In the genomic region with DNA sequence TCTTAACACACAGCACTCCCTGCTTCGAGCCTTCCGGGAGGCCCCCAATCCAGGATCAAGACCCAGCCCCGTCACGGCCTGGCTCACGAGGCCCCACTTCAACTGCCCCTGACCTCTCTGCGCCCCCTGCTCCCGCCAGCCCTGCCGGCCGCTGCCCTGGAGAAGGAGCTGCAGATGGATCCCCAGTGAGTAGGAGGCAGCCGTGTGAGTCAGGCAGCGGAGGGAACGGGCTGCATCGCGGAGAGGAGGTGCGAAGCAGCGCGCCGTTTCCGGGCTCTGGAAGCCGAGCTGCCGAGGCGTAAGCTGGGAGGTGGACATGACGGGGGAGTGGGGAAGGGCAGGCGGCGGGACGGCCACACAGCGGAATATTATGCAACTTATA, we compare ENCODE assay signal across 9 cellular contexts.
A peak's percentile ranks its signal among the peaks of the same experiment; 100 is the strongest.
DNase-seq lines count a peak whose midpoint lies in the region; ATAC-seq and TF ChIP-seq lines count a peak whose summit lies in the region.
"Had no signal": no experiment of that assay in that cellular context is flagged by ENCODE, and none has a peak within 500 bp of the region (broad histone marks: within the 10 kb centered on the region; RNA-seq: fewer than 3 reads in every experiment).

No MANE protein-coding gene starts in this region.

- ATAC-seq in GM21423 (IDR thresholded peaks at IDR 0.05; ENCODE audit: unreplicated experiment), result no peak

- DNase-seq in AG20443 (ENCODE audit: low spot score) (peak; percentile 78), NCI-H1092 (lab: John Stamatoyannopoulos, UW) (peak; percentile 47), epithelial cell of esophagus (ENCODE audit: low read depth) (peak; percentile 80), non-pigmented ciliary epithelial cell (ENCODE audit: low read depth) (peak; percentile 34), foreskin melanocyte (no peak), 8988T (no peak), Kasumi-1 (lab: John Stamatoyannopoulos, UW) (no peak)
- DNase-seq: NCI-H748 treated with DMSO at 0.1 percent for 48 hours had no signal

- peak overlapping the region; percentile 11 for H3K4me3 ChIP-seq in epithelial cell of esophagus (ENCODE audit: low read length)

- TF ChIP-seq CTCF in epithelial cell of esophagus (IDR thresholded peaks at IDR 0.05; ENCODE audit: insufficient read depth, low read depth, low read length, missing control alignments), result no peak

Comparison
In these comparisons a context has a peak if more than half of its experiments do, and no peak if none do; other contexts are left out.
1. DNase-seq: peak in AG20443 (single experiment), NCI-H1092 (single experiment), epithelial cell of esophagus (single experiment) and non-pigmented ciliary epithelial cell (single experiment); none in foreskin melanocyte (single experiment), 8988T (single experiment) and Kasumi-1 (0 of 2).